8 cellular contexts compared by ENCODE assay signal in genomic region chr4:73127839-73128448, GRCh38. TPM values are rescaled to one million over a fixed set of nuclear protein-coding genes. Genes with fewer than 3 reads are reported as not detected.
A peak's percentile ranks its signal among the peaks of the same experiment; 100 is the strongest.
DNase-seq lines count a peak whose midpoint lies in the region; ATAC-seq and TF ChIP-seq lines count a peak whose summit lies in the region.

No MANE protein-coding gene starts in this region.

- TF ChIP-seq CTCF in MM.1S (IDR thresholded peaks at IDR 0.05; ENCODE audit: low read length) = peak; percentile 23; the same call in 1 of the 2 replicates
- peak; percentile 13 for TF ChIP-seq CTCF in colonic mucosa (IDR thresholded peaks at IDR 0.05)

- H3K27ac Mint-ChIP-seq in naive B cell = peak overlapping the region in 1 of 6 donors; percentile 78

- H3K27ac ChIP-seq in MM.1S (ENCODE audit: low read length) (no peak overlapping the region), colonic mucosa (no peak overlapping the region)

- H3K4me3 ChIP-seq in MM.1S (ENCODE audit: low read length) (no peak overlapping the region), colonic mucosa (no peak overlapping the region)

- H3K27me3 Mint-ChIP-seq in naive B cell = no peaks in the 10 kb centered on the region

- H3K9ac ChIP-seq in MM.1S (ENCODE audit: low read length) (no peak overlapping the region), colonic mucosa (ENCODE audit: low read depth in 2 of 2, low read length in 2 of 2) (no peak overlapping the region)

- H3K36me3 ChIP-seq in MM.1S (replicated peaks; ENCODE audit: insufficient read depth, low read length) = 0 out of 2 replicates have a peak, but pooled peaks cover 16% of the 10 kb centered on the region
- peaks cover 1% of the 10 kb centered on the region for H3K36me3 ChIP-seq in colonic mucosa

- no peaks in the 10 kb centered on the region for H3F3A ChIP-seq in MM.1S (ENCODE audit: insufficient read depth, low read length)

- no peaks in the 10 kb centered on the region for H4K20me1 ChIP-seq in MM.1S (ENCODE audit: insufficient read depth, low read length)

- no peaks in the 10 kb centered on the region for H3K9me3 Mint-ChIP-seq in naive B cell

- peaks cover 0 to 16% of the 10 kb centered on the region in 2 donors for H3K36me3 Mint-ChIP-seq in naive B cell

- intact Hi-C loops in colonic mucosa (cut with DNase I) = no loop called here

- DNase-seq in AG08395 (ENCODE audit: low spot score) = peak; percentile 18
- no peak for DNase-seq in MM.1S
- DNase-seq in colonic mucosa = no peak
- no peak for DNase-seq in naive B cell
- DNase-seq in stimulated activated CD8-positive, alpha-beta memory T cell treated with anti-CD3 and anti-CD28 coated beads, Interleukin-4, amount 100 ng/mL, for 48 hours = no peak
- DNase-seq in activated CD4-positive, CD25-positive, alpha-beta regulatory T cell treated with anti-CD3 and anti-CD28 coated beads, Interleukin-2, amount 50 U/mL, for 72 hours = no peak

- H3K9me2 ChIP-seq in MM.1S (replicated peaks; ENCODE audit: insufficient read depth, low read length) = no peaks in the 10 kb centered on the region

- no peaks in the 10 kb centered on the region for H3K4me1 Mint-ChIP-seq in naive B cell

- H3K27me3 ChIP-seq in MM.1S (replicated peaks; ENCODE audit: insufficient read depth, low read length) (no peaks in the 10 kb centered on the region), colonic mucosa (no peaks in the 10 kb centered on the region)

- peaks cover 7% of the 10 kb centered on the region; the same call in 1 of the 2 replicates for H3K79me2 ChIP-seq in MM.1S (ENCODE audit: low read length)

- ATAC-seq in GM18511 (IDR thresholded peaks at IDR 0.05; ENCODE audit: unreplicated experiment) (peak; percentile 78), naive B cell (ENCODE audit: low read depth in 2 of 2) (peak; percentile 46 to 54), HG02642 (IDR thresholded peaks at IDR 0.05; ENCODE audit: poor library complexity, unreplicated experiment) (no peak)

- H2AFZ ChIP-seq in MM.1S (ENCODE audit: low read length) = no peak overlapping the region

- no peak overlapping the region for H3K4me2 ChIP-seq in MM.1S (ENCODE audit: low read depth, low read length)

- H3K9me3 ChIP-seq in MM.1S (replicated peaks; ENCODE audit: insufficient read depth, low read length) = no peaks in the 10 kb centered on the region
- no peaks in the 10 kb centered on the region for H3K9me3 ChIP-seq in colonic mucosa

- H3K4me3 Mint-ChIP-seq in naive B cell = no peak overlapping the region

- H3K4me1 ChIP-seq in MM.1S (ENCODE audit: low read length) (no peaks in the 10 kb centered on the region), colonic mucosa (no peaks in the 10 kb centered on the region)

RNA-seq across cellular contexts. Expression of gene COX18, which starts 58.4 kb away (rescaled TPM):
- 10 to 100 TPM; 19.5 to 19.6 TPM for total RNA-seq in colonic mucosa
- polyA plus RNA-seq in naive B cell (ENCODE audit: low read depth in 6 of 6) = 1 to 10 TPM in 5 of 6 donors, not detected in 1; 4.1 to 10.0 (median 5.7) TPM
